ENCODE assay signal across 27 cellular contexts in genomic region chr2:218051908-218052307, GRCh38. TPM values are rescaled to one million over a fixed set of nuclear protein-coding genes. Genes with fewer than 3 reads are reported as not detected.
"Had no signal": no experiment of that assay in that cellular context is flagged by ENCODE, and none has a peak within 500 bp of the region (broad histone marks: within the 10 kb centered on the region; RNA-seq: fewer than 3 reads in every experiment).

No MANE protein-coding gene starts in this region.

- H3K36me3 ChIP-seq: left lung, lower lobe of right lung, pancreas, prostate gland, sigmoid colon, spleen, suprapubic skin, thoracic aorta, tibial artery, upper lobe of right lung had no signal

- H3K27me3 ChIP-seq: left lung, pancreas, sigmoid colon, spleen, tibial artery had no signal

- DNase-seq: kidney glomerular epithelial cell; left colon; left lung; lower lobe of right lung; mammary epithelial cell; mesenchymal stem cell; naive thymus-derived CD8-positive, alpha-beta T cell; nucleus accumbens; pancreas; posterior cingulate gyrus; retina; right cardiac atrium; sigmoid colon; small intestine; spleen; stimulated activated CD4-positive, alpha-beta T cell treated with anti-CD3 and anti-CD28 coated beads, Interleukin-4, amount 100 ng/mL, for 24 hours; stimulated activated naive CD4-positive, alpha-beta T cell; tibial artery; trophoblast cell; upper lobe of right lung had no signal

- FAIRE-seq: keratinocyte, pancreas, urothelium cell line had no signal

- H3K4me1 ChIP-seq: lower lobe of right lung, pancreas, prostate gland, sigmoid colon, suprapubic skin, tibial artery, upper lobe of right lung had no signal

- H3K4me3 ChIP-seq: left lung, lower lobe of right lung, pancreas, prostate gland, sigmoid colon, spleen, suprapubic skin, thoracic aorta, tibial artery, upper lobe of right lung had no signal

- H3K27ac ChIP-seq: left lung, lower lobe of right lung, pancreas, prostate gland, sigmoid colon, spleen, suprapubic skin, thoracic aorta, tibial artery, upper lobe of right lung had no signal

- H3K9me3 ChIP-seq: left lung, lower lobe of right lung, pancreas, prostate gland, suprapubic skin, thoracic aorta had no signal

RNA-seq across cellular contexts. Expression of gene RUFY4, which starts 17.1 kb away (rescaled TPM):
- total RNA-seq: lower lobe of right lung, mammary epithelial cell, neural crest cell, osteoblast, right cardiac atrium, suprapubic skin, upper lobe of right lung had no signal
- polyA plus RNA-seq: keratinocyte, mammary epithelial cell, right cardiac atrium had no signal

RNA-seq across cellular contexts. Expression of gene TNS1, which starts 49.1 kb away (rescaled TPM):
- polyA plus RNA-seq: naive thymus-derived CD8-positive, alpha-beta T cell had no signal
